ENCODE assay signal across 20 cellular contexts in the genomic region with DNA sequence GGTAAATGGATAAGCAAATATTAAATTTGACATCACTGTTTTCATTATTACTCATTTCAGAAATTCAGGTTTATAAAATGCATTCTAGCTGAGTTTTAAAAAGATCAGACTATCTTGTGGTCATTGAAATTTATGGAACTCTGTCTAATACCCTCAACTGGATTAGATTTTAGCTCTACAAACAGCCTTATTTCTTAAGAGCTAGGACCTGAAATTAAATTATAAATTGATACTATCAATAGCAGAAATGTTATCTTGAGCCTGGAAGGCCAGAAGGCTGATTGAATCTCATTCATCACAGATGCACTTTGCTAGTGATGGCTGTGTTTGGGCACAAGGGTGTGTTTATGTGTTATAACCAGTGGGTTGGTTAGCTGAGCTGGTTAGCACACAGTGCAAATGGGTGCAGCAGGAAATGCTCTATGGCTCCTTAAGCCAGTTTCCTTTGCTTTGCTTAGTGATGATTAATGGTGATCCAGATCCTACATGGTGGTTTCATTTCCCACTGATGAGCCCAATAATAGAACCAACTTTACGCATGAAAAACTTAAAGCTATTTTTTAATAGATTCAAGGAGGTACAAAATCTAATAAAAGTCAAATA.
DNase-seq lines count a peak whose midpoint lies in the region; ATAC-seq and TF ChIP-seq lines count a peak whose summit lies in the region.
"Had no signal": no experiment of that assay in that cellular context is flagged by ENCODE, and none has a peak within 500 bp of the region (broad histone marks: within the 10 kb centered on the region; RNA-seq: fewer than 3 reads in every experiment).

No MANE protein-coding gene starts in this region.

- DNase-seq in A172 (ENCODE audit: low spot score) (peak; percentile 8), HT1080 (ENCODE audit: low read depth) (peak; percentile 53), fibroblast of peridontal ligament (ENCODE audit: extremely low read depth) (peak; percentile 6), cerebellum (ENCODE audit: low spot score) (no peak)
- no peak for DNase-seq in effector CD4-positive, alpha-beta T cell
- DNase-seq in effector memory CD8-positive, alpha-beta T cell = no peak
- DNase-seq: activated CD4-positive, alpha-beta T cell treated with anti-CD3 and anti-CD28 coated beads for 36 hours; C1 segment of cervical spinal cord; colonic mucosa; foreskin melanocyte; hypothalamus; Karpas-422; kidney; NCI-H1105; NCI-H2081 treated with DMSO at 0.1 percent for 48 hours; stimulated activated CD4-positive, alpha-beta T cell treated with anti-CD3 and anti-CD28 coated beads, Interleukin-12 subunit alpha, Interleukin-12 subunit beta, amount 100 ng/mL, for 4 hours; substantia nigra had no signal

- H3K36me3 Mint-ChIP-seq in effector memory CD8-positive, alpha-beta T cell (ENCODE audit: insufficient read depth) = peaks cover 4% of the 10 kb centered on the region

- peak; percentile 73 for ATAC-seq in SK-N-SH treated with all-trans-retinoic acid at 6 μM for 48 hours
- no peak for ATAC-seq in effector memory CD8-positive, alpha-beta T cell (replicated peaks)
- no peak for ATAC-seq in GM21825 (IDR thresholded peaks at IDR 0.05; ENCODE audit: unreplicated experiment)
- ATAC-seq: activated CD4-positive, alpha-beta T cell treated with anti-CD3 and anti-CD28 coated beads for 36 hours had no signal

- H3K4me1 Mint-ChIP-seq in effector memory CD8-positive, alpha-beta T cell (ENCODE audit: low read depth in 2 of 2) = no peaks in the 10 kb centered on the region
- H3K4me1 Mint-ChIP-seq: activated CD4-positive, alpha-beta T cell treated with anti-CD3 and anti-CD28 coated beads for 36 hours had no signal

- no peaks in the 10 kb centered on the region for H3K9me3 Mint-ChIP-seq in effector memory CD8-positive, alpha-beta T cell

- H3K27me3 Mint-ChIP-seq in effector memory CD8-positive, alpha-beta T cell = peaks cover 9 to 22% of the 10 kb centered on the region in 2 donors
- H3K27me3 Mint-ChIP-seq: activated CD4-positive, alpha-beta T cell treated with anti-CD3 and anti-CD28 coated beads for 36 hours had no signal

- no peak overlapping the region for H3K27ac Mint-ChIP-seq in effector memory CD8-positive, alpha-beta T cell
- H3K27ac Mint-ChIP-seq: activated CD4-positive, alpha-beta T cell treated with anti-CD3 and anti-CD28 coated beads for 36 hours; activated naive CD8-positive, alpha-beta T cell had no signal

- no peak overlapping the region for H3K4me3 Mint-ChIP-seq in effector memory CD8-positive, alpha-beta T cell
- H3K4me3 Mint-ChIP-seq: activated CD4-positive, alpha-beta T cell treated with anti-CD3 and anti-CD28 coated beads for 36 hours; activated naive CD8-positive, alpha-beta T cell had no signal

TF ChIP-seq in SK-N-SH treated with all-trans-retinoic acid at 6 μM for 48 hours, 23 proteins besides CTCF, POLR2A, EP300 and RAD21 (continues in another document):
- TF ChIP-seq OSR1 (CRISPR knock-in tag; IDR thresholded peaks at IDR 0.05) (no peak), ESRRG (CRISPR knock-in tag; IDR thresholded peaks at IDR 0.05) (peak; percentile 65; the same call in 1 of the 2 replicates), BACH2 (CRISPR knock-in tag; IDR thresholded peaks at IDR 0.05; ENCODE audit: borderline replicate concordance) (no peak), ZNF565 (CRISPR knock-in tag; conservative IDR thresholded peaks at IDR 0.05; ENCODE audit: low read depth) (no peak; the same call in 1 of the 2 replicates), ZFP30 (CRISPR knock-in tag; IDR thresholded peaks at IDR 0.05) (no peak), CSDC2 (CRISPR knock-in tag; IDR thresholded peaks at IDR 0.05) (no peak), ARNTL (CRISPR knock-in tag; IDR thresholded peaks at IDR 0.05; ENCODE audit: borderline replicate concordance, low read depth) (peak; percentile 81; the same call in 1 of the 2 replicates), SNAI2 (CRISPR knock-in tag; IDR thresholded peaks at IDR 0.05) (0 out of 2 replicates have a peak, but pooled peaks have one; percentile 20), ZNF8 (CRISPR knock-in tag; IDR thresholded peaks at IDR 0.05) (peak; percentile 82), GLIS3 (CRISPR knock-in tag; IDR thresholded peaks at IDR 0.05) (peak; percentile 92; the same call in 1 of the 2 replicates)
- TF ChIP-seq, protein P1, sequence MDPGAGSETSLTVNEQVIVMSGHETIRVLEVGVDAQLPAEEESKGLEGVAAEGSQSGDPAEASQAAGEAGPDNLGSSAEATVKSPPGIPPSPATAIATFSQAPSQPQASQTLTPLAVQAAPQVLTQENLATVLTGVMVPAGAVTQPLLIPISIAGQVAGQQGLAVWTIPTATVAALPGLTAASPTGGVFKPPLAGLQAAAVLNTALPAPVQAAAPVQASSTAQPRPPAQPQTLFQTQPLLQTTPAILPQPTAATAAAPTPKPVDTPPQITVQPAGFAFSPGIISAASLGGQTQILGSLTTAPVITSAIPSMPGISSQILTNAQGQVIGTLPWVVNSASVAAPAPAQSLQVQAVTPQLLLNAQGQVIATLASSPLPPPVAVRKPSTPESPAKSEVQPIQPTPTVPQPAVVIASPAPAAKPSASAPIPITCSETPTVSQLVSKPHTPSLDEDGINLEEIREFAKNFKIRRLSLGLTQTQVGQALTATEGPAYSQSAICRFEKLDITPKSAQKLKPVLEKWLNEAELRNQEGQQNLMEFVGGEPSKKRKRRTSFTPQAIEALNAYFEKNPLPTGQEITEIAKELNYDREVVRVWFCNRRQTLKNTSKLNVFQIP (CRISPR knock-in tag; IDR thresholded peaks at IDR 0.05; ENCODE audit: borderline replicate concordance, low read depth) = peak; percentile 92
- TF ChIP-seq, protein P2, sequence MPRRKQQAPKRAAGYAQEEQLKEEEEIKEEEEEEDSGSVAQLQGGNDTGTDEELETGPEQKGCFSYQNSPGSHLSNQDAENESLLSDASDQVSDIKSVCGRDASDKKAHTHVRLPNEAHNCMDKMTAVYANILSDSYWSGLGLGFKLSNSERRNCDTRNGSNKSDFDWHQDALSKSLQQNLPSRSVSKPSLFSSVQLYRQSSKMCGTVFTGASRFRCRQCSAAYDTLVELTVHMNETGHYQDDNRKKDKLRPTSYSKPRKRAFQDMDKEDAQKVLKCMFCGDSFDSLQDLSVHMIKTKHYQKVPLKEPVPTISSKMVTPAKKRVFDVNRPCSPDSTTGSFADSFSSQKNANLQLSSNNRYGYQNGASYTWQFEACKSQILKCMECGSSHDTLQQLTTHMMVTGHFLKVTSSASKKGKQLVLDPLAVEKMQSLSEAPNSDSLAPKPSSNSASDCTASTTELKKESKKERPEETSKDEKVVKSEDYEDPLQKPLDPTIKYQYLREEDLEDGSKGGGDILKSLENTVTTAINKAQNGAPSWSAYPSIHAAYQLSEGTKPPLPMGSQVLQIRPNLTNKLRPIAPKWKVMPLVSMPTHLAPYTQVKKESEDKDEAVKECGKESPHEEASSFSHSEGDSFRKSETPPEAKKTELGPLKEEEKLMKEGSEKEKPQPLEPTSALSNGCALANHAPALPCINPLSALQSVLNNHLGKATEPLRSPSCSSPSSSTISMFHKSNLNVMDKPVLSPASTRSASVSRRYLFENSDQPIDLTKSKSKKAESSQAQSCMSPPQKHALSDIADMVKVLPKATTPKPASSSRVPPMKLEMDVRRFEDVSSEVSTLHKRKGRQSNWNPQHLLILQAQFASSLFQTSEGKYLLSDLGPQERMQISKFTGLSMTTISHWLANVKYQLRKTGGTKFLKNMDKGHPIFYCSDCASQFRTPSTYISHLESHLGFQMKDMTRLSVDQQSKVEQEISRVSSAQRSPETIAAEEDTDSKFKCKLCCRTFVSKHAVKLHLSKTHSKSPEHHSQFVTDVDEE (CRISPR knock-in tag; IDR thresholded peaks at IDR 0.05) = no peak
- TF ChIP-seq, protein P3, sequence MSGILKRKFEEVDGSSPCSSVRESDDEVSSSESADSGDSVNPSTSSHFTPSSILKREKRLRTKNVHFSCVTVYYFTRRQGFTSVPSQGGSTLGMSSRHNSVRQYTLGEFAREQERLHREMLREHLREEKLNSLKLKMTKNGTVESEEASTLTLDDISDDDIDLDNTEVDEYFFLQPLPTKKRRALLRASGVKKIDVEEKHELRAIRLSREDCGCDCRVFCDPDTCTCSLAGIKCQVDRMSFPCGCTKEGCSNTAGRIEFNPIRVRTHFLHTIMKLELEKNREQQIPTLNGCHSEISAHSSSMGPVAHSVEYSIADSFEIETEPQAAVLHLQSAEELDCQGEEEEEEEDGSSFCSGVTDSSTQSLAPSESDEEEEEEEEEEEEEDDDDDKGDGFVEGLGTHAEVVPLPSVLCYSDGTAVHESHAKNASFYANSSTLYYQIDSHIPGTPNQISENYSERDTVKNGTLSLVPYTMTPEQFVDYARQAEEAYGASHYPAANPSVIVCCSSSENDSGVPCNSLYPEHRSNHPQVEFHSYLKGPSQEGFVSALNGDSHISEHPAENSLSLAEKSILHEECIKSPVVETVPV (CRISPR knock-in tag; IDR thresholded peaks at IDR 0.05) = peak; percentile 96
- TF ChIP-seq, protein P4, sequence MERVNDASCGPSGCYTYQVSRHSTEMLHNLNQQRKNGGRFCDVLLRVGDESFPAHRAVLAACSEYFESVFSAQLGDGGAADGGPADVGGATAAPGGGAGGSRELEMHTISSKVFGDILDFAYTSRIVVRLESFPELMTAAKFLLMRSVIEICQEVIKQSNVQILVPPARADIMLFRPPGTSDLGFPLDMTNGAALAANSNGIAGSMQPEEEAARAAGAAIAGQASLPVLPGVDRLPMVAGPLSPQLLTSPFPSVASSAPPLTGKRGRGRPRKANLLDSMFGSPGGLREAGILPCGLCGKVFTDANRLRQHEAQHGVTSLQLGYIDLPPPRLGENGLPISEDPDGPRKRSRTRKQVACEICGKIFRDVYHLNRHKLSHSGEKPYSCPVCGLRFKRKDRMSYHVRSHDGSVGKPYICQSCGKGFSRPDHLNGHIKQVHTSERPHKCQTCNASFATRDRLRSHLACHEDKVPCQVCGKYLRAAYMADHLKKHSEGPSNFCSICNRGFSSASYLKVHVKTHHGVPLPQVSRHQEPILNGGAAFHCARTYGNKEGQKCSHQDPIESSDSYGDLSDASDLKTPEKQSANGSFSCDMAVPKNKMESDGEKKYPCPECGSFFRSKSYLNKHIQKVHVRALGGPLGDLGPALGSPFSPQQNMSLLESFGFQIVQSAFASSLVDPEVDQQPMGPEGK (CRISPR knock-in tag; IDR thresholded peaks at IDR 0.05; ENCODE audit: borderline replicate concordance) = peak; percentile 97
- TF ChIP-seq, protein P5, sequence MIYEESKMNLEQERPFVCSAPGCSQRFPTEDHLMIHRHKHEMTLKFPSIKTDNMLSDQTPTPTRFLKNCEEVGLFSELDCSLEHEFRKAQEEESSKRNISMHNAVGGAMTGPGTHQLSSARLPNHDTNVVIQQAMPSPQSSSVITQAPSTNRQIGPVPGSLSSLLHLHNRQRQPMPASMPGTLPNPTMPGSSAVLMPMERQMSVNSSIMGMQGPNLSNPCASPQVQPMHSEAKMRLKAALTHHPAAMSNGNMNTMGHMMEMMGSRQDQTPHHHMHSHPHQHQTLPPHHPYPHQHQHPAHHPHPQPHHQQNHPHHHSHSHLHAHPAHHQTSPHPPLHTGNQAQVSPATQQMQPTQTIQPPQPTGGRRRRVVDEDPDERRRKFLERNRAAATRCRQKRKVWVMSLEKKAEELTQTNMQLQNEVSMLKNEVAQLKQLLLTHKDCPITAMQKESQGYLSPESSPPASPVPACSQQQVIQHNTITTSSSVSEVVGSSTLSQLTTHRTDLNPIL (CRISPR knock-in tag; IDR thresholded peaks at IDR 0.05; ENCODE audit: low read depth) = peak; percentile 83

Comparison
In these comparisons a context has a peak if more than half of its experiments do, and no peak if none do; other contexts are left out.
1. DNase-seq: peak in A172 (single experiment), HT1080 (single experiment) and fibroblast of peridontal ligament (single experiment); none in effector CD4-positive, alpha-beta T cell (single experiment), effector memory CD8-positive, alpha-beta T cell (0 of 3) and cerebellum (single experiment).